17 cellular contexts compared by ENCODE assay signal in the genomic region with DNA sequence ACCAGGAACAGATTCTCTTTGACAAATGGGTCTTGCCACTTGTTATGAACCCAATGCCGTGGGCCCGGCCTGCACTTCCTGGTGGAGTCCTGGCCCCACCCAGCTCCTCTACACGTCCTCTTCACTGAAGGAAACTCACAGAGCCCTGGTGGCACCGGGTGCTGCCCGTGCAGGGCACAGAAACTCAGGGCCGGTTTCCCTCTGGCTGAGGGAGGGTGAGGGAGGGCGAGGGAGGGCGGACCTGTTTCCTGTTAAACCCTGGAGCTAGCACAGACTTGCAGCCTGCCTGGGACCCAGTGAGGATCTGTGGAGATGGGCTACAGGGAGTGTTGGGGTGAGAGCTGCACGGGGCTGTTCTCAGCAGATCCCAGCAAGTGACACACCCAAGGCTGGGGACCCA.
"Had no signal": no experiment of that assay in that cellular context is flagged by ENCODE, and none has a peak within 500 bp of the region (broad histone marks: within the 10 kb centered on the region; RNA-seq: fewer than 3 reads in every experiment).

No MANE protein-coding gene starts in this region.

- DNase-seq: activated CD4-positive, alpha-beta memory T cell treated with anti-CD3 and anti-CD28 coated beads, Interleukin-2, amount 10 ng/mL, durations not matched to agents 7 days and 5 days; activated CD4-positive, CD25-positive, alpha-beta regulatory T cell treated with anti-CD3 and anti-CD28 coated beads, Interleukin-2, amount 50 U/mL, for 72 hours; activated CD8-positive, alpha-beta memory T cell treated with anti-CD3 and anti-CD28 coated beads, Interleukin-2, amount 50 U/mL, for 48 hours; activated naive CD4-positive, alpha-beta T cell; activated naive CD8-positive, alpha-beta T cell treated with anti-CD3 and anti-CD28 coated beads, Interleukin-2, amount 50 U/mL, for 24 hours; heart right ventricle; left ventricle myocardium inferior; mesenchymal stem cell; sigmoid colon; stimulated activated CD4-positive, alpha-beta T cell treated with anti-CD3 and anti-CD28 coated beads, Interleukin-4, amount 100 ng/mL, for 24 hours; stimulated activated naive CD8-positive, alpha-beta T cell treated with anti-CD3 and anti-CD28 coated beads, Interleukin-15, amount 100 ng/mL, for 72 hours; testis; uterus had no signal

- H3K4me1 ChIP-seq: ascending aorta, heart right ventricle, left ventricle myocardium inferior, sigmoid colon, uterus had no signal

- FAIRE-seq: bronchial epithelial cell, frontal cortex, islet of Langerhans had no signal

- H3K4me3 ChIP-seq: ascending aorta, heart right ventricle, left ventricle myocardium inferior, sigmoid colon, testis, uterus had no signal

- ATAC-seq: activated naive CD8-positive, alpha-beta T cell treated with anti-CD3 and anti-CD28 coated beads, Interleukin-2, amount 50 U/mL, for 24 hours; stimulated activated naive CD8-positive, alpha-beta T cell treated with anti-CD3 and anti-CD28 coated beads, Interleukin-15, amount 100 ng/mL, for 72 hours had no signal

- H3K27ac ChIP-seq: ascending aorta, heart right ventricle, left ventricle myocardium inferior, sigmoid colon, testis, uterus had no signal

- H3K27me3 ChIP-seq: ascending aorta, testis, uterus had no signal

- H3K36me3 ChIP-seq: ascending aorta, heart right ventricle, left ventricle myocardium inferior, sigmoid colon, uterus had no signal

- H3K9me3 ChIP-seq: ascending aorta, testis, uterus had no signal
